In genomic region chr19:30371157-30371845, GRCh38 we compare ENCODE assay signal across 30 cellular contexts. TPM values are rescaled to one million over a fixed set of nuclear protein-coding genes. Genes with fewer than 3 reads are reported as not detected.
DNase-seq lines count a peak whose midpoint lies in the region; ATAC-seq lines count a peak whose summit lies in the region.
"Had no signal": no experiment of that assay in that cellular context is flagged by ENCODE, and none has a peak within 500 bp of the region (broad histone marks: within the 10 kb centered on the region; RNA-seq: fewer than 3 reads in every experiment).

No MANE protein-coding gene starts in this region.

- no peak overlapping the region for H3K4me2 ChIP-seq in mesendoderm (ENCODE audit: low read length)

- peak; percentile 61 for DNase-seq in NCI-H1105 (lab: John Stamatoyannopoulos, UW)
- peak; percentile 38 for DNase-seq in SJCRH30
- DNase-seq in inferior parietal cortex (ENCODE audit: extremely low spot score) = peak; percentile 71
- no peak for DNase-seq in mesendoderm
- DNase-seq in KBM-7 = no peak
- DNase-seq: activated CD4-positive, alpha-beta T cell treated with anti-CD3 and anti-CD28 coated beads, Interleukin-2, amount 50 U/mL, for 48 hours; activated CD4-positive, CD25-positive, alpha-beta regulatory T cell treated with anti-CD3 and anti-CD28 coated beads, Interleukin-2, amount 50 U/mL, for 72 hours; activated naive CD4-positive, alpha-beta T cell; activated T-cell treated with anti-CD3 and anti-CD28 coated beads, Interleukin-2, amount 50 U/mL, for 72 hours; Calu3; dermis blood vessel endothelial cell; DMS79; foreskin fibroblast; Kasumi-1; left colon; MV-4-11; NCI-H524 treated with DMSO at 0.1 percent for 48 hours; Right ventricle myocardium superior; spleen; stimulated activated CD4-positive, alpha-beta T cell treated with anti-CD3 and anti-CD28 coated beads, Interleukin-2, amount 100 ng/mL, for 24 hours; stimulated activated naive CD8-positive, alpha-beta T cell treated with anti-CD3 and anti-CD28 coated beads, Interleukin-15, Interleukin-2, amounts not matched to agents 100 U/mL and 50 U/mL, for 24 hours; tibial artery had no signal

- no peaks in the 10 kb centered on the region for H3K36me3 ChIP-seq in SJCRH30
- no peaks in the 10 kb centered on the region for H3K36me3 ChIP-seq in mesendoderm (ENCODE audit: control insufficient read depth, insufficient read depth, low read length)
- H3K36me3 ChIP-seq: right lobe of liver, spleen, tibial artery had no signal

- H3K4me1 ChIP-seq in SJCRH30 (peaks cover 9% of the 10 kb centered on the region), mesendoderm (ENCODE audit: control insufficient read depth, low read depth, low read length) (no peaks in the 10 kb centered on the region)
- H3K4me1 ChIP-seq: right lobe of liver, tibial artery had no signal

- H2AK5ac ChIP-seq in mesendoderm (ENCODE audit: low read length) = no peak overlapping the region

- H3K4ac ChIP-seq in mesendoderm (ENCODE audit: low read depth, low read length) = no peak overlapping the region

- no CpG with 5 or more reads among the region's 6 CpGs for WGBS in mesendoderm (ENCODE audit: extremely low coverage, insufficient coverage, low lambda C conversion rate)

- H3K23ac ChIP-seq in mesendoderm (ENCODE audit: low read length) = no peak overlapping the region

- H2BK5ac ChIP-seq in mesendoderm (ENCODE audit: low read length) = no peak overlapping the region

- H3K4me3 ChIP-seq in SJCRH30 = no peak overlapping the region
- no peak overlapping the region for H3K4me3 ChIP-seq in mesendoderm (ENCODE audit: low read length)
- H3K4me3 ChIP-seq: right lobe of liver, spleen, tibial artery had no signal

- no peaks in the 10 kb centered on the region for H3K9me3 ChIP-seq in SJCRH30 (replicated peaks)
- H3K9me3 ChIP-seq: right lobe of liver, spleen, tibial artery had no signal

- H3K79me2 ChIP-seq in mesendoderm (ENCODE audit: control insufficient read depth, insufficient read depth, low read length) = no peaks in the 10 kb centered on the region

- no peak overlapping the region for H3K9ac ChIP-seq in mesendoderm (ENCODE audit: low read length)

- no peak overlapping the region for H3K56ac ChIP-seq in mesendoderm (ENCODE audit: low read length)

- H3K27ac ChIP-seq in SJCRH30 (peak overlapping the region; percentile 42), temporal lobe (ENCODE audit: low read depth, low read length) (peak overlapping the region; percentile 63), mesendoderm (ENCODE audit: low read depth, low read length) (no peak overlapping the region)
- H3K27ac ChIP-seq: right lobe of liver, spleen, tibial artery had no signal

- H3K18ac ChIP-seq in mesendoderm (ENCODE audit: low read length) = no peak overlapping the region

- in situ Hi-C loops in KBM-7 (cut with MboI; ENCODE audit: low pct_unique_long_range_greater_than_20kb, low sequenced_read_pairs) = no loop called here

- no peak overlapping the region for H2BK120ac ChIP-seq in mesendoderm (ENCODE audit: low read depth, low read length)

- H3K27me3 ChIP-seq in SJCRH30 (no peaks in the 10 kb centered on the region), mesendoderm (ENCODE audit: insufficient read depth, low read length, poor library complexity) (peaks cover 9% of the 10 kb centered on the region)

- no peak overlapping the region for H4K8ac ChIP-seq in mesendoderm (ENCODE audit: low read depth, low read length)

- ATAC-seq in GM18861 (IDR thresholded peaks at IDR 0.05; ENCODE audit: unreplicated experiment) = no peak
- ATAC-seq: activated T-cell treated with anti-CD3 and anti-CD28 coated beads, Interleukin-2, amount 50 U/mL, for 72 hours; esophagus mucosa; HCT116; HepG2; left colon; Panc1; right lobe of liver; stimulated activated naive CD8-positive, alpha-beta T cell treated with anti-CD3 and anti-CD28 coated beads, Interleukin-15, Interleukin-2, amounts not matched to agents 100 U/mL and 50 U/mL, for 24 hours had no signal

- H4K5ac ChIP-seq in mesendoderm (ENCODE audit: low read length) = no peak overlapping the region

- H3K79me1 ChIP-seq in mesendoderm (ENCODE audit: low read length) = no peaks in the 10 kb centered on the region

- no peak overlapping the region for H2BK15ac ChIP-seq in mesendoderm (replicated peaks; ENCODE audit: low read depth)

RNA-seq across cellular contexts. Expression of gene ZNF536, which starts 0.9 kb away (rescaled TPM):
- total RNA-seq in SJCRH30 (2014; rRNA removed; shearing (Covaris generic)) = 14.2 and 15.2 TPM in 2 replicates
- 18.2 TPM for total RNA-seq in temporal lobe
- 0.07 TPM for polyA plus RNA-seq in mesendoderm (2013, experiment 1 of 2)
- 0.04 TPM for polyA plus RNA-seq in mesendoderm (2013, experiment 2 of 2)
- total RNA-seq: Calu3, dermis blood vessel endothelial cell, HepG2, mesenteric fat pad had no signal
- polyA plus RNA-seq: HepG2 had no signal

Comparison
In these comparisons a context has a peak if more than half of its experiments do, and no peak if none do; other contexts are left out.
1. DNase-seq: peak in NCI-H1105 (single experiment), SJCRH30 (2 of 2) and inferior parietal cortex (single experiment); none in mesendoderm (single experiment) and KBM-7 (single experiment).